2 cellular contexts compared by ENCODE assay signal in the genomic region with DNA sequence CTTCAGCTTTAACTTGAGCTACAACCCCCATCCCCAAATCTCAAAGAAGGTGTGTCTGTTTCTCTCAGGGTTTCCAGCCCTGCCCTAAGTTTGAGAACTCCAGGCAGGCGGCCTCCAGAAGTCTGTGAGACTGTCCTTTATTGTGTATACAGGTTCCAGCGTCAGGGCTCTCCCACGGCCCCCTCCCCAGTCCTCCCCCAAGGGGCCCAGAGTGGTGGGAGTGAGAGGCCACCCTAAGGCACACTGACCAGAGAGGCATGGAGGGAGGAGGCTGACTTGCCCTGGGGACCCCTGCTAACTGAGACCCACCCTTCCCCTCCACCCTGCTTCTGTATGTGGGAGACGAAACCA.
TF ChIP-seq lines count a peak whose summit lies in the region.

No MANE protein-coding gene starts in this region.

TF ChIP-seq in HCT116, 20 proteins besides CTCF, POLR2A, EP300 and RAD21:
- TF ChIP-seq SIN3A (IDR thresholded peaks at IDR 0.05; ENCODE audit: low read depth) (no peak), ZNF274 (IDR thresholded peaks at IDR 0.05; ENCODE audit: low read depth, low read length) (no peak), TCF7L2 (IDR thresholded peaks at IDR 0.05; ENCODE audit: borderline replicate concordance, extremely low read depth, insufficient read depth, insufficient read length) (no peak)
- TF ChIP-seq, protein P1, sequence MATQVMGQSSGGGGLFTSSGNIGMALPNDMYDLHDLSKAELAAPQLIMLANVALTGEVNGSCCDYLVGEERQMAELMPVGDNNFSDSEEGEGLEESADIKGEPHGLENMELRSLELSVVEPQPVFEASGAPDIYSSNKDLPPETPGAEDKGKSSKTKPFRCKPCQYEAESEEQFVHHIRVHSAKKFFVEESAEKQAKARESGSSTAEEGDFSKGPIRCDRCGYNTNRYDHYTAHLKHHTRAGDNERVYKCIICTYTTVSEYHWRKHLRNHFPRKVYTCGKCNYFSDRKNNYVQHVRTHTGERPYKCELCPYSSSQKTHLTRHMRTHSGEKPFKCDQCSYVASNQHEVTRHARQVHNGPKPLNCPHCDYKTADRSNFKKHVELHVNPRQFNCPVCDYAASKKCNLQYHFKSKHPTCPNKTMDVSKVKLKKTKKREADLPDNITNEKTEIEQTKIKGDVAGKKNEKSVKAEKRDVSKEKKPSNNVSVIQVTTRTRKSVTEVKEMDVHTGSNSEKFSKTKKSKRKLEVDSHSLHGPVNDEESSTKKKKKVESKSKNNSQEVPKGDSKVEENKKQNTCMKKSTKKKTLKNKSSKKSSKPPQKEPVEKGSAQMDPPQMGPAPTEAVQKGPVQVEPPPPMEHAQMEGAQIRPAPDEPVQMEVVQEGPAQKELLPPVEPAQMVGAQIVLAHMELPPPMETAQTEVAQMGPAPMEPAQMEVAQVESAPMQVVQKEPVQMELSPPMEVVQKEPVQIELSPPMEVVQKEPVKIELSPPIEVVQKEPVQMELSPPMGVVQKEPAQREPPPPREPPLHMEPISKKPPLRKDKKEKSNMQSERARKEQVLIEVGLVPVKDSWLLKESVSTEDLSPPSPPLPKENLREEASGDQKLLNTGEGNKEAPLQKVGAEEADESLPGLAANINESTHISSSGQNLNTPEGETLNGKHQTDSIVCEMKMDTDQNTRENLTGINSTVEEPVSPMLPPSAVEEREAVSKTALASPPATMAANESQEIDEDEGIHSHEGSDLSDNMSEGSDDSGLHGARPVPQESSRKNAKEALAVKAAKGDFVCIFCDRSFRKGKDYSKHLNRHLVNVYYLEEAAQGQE (IDR thresholded peaks at IDR 0.05; ENCODE audit: low read depth): no peak
- TF ChIP-seq, protein P2, sequence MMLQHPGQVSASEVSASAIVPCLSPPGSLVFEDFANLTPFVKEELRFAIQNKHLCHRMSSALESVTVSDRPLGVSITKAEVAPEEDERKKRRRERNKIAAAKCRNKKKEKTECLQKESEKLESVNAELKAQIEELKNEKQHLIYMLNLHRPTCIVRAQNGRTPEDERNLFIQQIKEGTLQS (IDR thresholded peaks at IDR 0.05): no peak

TF ChIP-seq in K562, 482 proteins besides CTCF, POLR2A, EP300 and RAD21:
- TF ChIP-seq, protein P3, sequence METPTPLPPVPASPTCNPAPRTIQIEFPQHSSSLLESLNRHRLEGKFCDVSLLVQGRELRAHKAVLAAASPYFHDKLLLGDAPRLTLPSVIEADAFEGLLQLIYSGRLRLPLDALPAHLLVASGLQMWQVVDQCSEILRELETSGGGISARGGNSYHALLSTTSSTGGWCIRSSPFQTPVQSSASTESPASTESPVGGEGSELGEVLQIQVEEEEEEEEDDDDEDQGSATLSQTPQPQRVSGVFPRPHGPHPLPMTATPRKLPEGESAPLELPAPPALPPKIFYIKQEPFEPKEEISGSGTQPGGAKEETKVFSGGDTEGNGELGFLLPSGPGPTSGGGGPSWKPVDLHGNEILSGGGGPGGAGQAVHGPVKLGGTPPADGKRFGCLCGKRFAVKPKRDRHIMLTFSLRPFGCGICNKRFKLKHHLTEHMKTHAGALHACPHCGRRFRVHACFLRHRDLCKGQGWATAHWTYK (CRISPR knock-in tag; IDR thresholded peaks at IDR 0.05): no peak
- TF ChIP-seq ZBTB17 (CRISPR knock-in tag; IDR thresholded peaks at IDR 0.05) (0 out of 2 replicates have a peak, but pooled peaks have one; percentile 20), ZBTB7A (IDR thresholded peaks at IDR 0.05; ENCODE audit: borderline replicate concordance, control insufficient read depth, low read depth, low read length) (peak; percentile 58; the same call in 1 of the 2 replicates)
- TF ChIP-seq, protein P4, sequence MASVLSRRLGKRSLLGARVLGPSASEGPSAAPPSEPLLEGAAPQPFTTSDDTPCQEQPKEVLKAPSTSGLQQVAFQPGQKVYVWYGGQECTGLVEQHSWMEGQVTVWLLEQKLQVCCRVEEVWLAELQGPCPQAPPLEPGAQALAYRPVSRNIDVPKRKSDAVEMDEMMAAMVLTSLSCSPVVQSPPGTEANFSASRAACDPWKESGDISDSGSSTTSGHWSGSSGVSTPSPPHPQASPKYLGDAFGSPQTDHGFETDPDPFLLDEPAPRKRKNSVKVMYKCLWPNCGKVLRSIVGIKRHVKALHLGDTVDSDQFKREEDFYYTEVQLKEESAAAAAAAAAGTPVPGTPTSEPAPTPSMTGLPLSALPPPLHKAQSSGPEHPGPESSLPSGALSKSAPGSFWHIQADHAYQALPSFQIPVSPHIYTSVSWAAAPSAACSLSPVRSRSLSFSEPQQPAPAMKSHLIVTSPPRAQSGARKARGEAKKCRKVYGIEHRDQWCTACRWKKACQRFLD (CRISPR knock-in tag; IDR thresholded peaks at IDR 0.05): 0 out of 2 replicates have a peak, but pooled peaks have one; percentile 9
